ENCODE assay signal across 8 cellular contexts in genomic region chr10:9209105-9209798, GRCh38.
A peak's percentile ranks its signal among the peaks of the same experiment; 100 is the strongest.
DNase-seq lines count a peak whose midpoint lies in the region; ATAC-seq and TF ChIP-seq lines count a peak whose summit lies in the region.

No MANE protein-coding gene starts in this region.

- no peaks in the 10 kb centered on the region for H3K36me3 Mint-ChIP-seq in activated CD8-positive, alpha-beta T cell treated with anti-CD3 and anti-CD28 coated beads for 36 hours (ENCODE audit: low read depth)
- no peaks in the 10 kb centered on the region for H3K36me3 Mint-ChIP-seq in memory B cell

- CTCF ChIA-PET in activated CD8-positive, alpha-beta T cell treated with anti-CD3 and anti-CD28 coated beads for 36 hours (lab: Charles Lee): interaction anchor here (0.6 to 3.1 kb wide), 32 partner anchors 9 to 890 kb away, joined by 3 to 9 read pairs (median 4); no protein-coding TSS in a partner anchor

- H3K27ac Mint-ChIP-seq in activated CD8-positive, alpha-beta T cell treated with anti-CD3 and anti-CD28 coated beads for 36 hours: peak overlapping the region; percentile 52
- H3K27ac Mint-ChIP-seq in memory B cell: no peak overlapping the region

- DNase-seq in NCI-H1436 (lab: John Stamatoyannopoulos, UW): peak; percentile 17
- no peak for DNase-seq in NCI-H1436 treated with DMSO at 0.1 percent for 48 hours (lab: John Stamatoyannopoulos, UW)
- peak; percentile 3 for DNase-seq in NCI-H1694 treated with DMSO at 0.1 percent for 48 hours (lab: John Stamatoyannopoulos, UW)
- peak; percentile 86 for DNase-seq in activated CD8-positive, alpha-beta T cell treated with anti-CD3 and anti-CD28 coated beads for 36 hours
- peak; percentile 55 for DNase-seq in effector CD8-positive, alpha-beta T cell (lab: John Stamatoyannopoulos, UW)
- DNase-seq in memory B cell (ENCODE audit: low spot score in 2 of 2): peak; percentile 34 to 62
- peak; percentile 73 for DNase-seq in stimulated activated CD8-positive, alpha-beta memory T cell treated with anti-CD3 and anti-CD28 coated beads, Interleukin-15, amount 100 ng/mL, for 1 hour (ENCODE audit: low read depth)

- intact Hi-C loops in activated CD8-positive, alpha-beta T cell treated with anti-CD3 and anti-CD28 coated beads for 36 hours (cut with micrococcal nuclease): loop anchor here (5.0 to 10.0 kb wide), 3 partner anchors 114 to 1337 kb away; no protein-coding TSS in a partner anchor

- H3K27me3 Mint-ChIP-seq in activated CD8-positive, alpha-beta T cell treated with anti-CD3 and anti-CD28 coated beads for 36 hours: peaks cover 12% of the 10 kb centered on the region
- no peaks in the 10 kb centered on the region for H3K27me3 Mint-ChIP-seq in memory B cell

- no peaks in the 10 kb centered on the region for H3K9me3 Mint-ChIP-seq in activated CD8-positive, alpha-beta T cell treated with anti-CD3 and anti-CD28 coated beads for 36 hours
- H3K9me3 Mint-ChIP-seq in memory B cell: no peaks in the 10 kb centered on the region

- no peak overlapping the region for H3K4me3 Mint-ChIP-seq in activated CD8-positive, alpha-beta T cell treated with anti-CD3 and anti-CD28 coated beads for 36 hours
- no peak overlapping the region for H3K4me3 Mint-ChIP-seq in memory B cell

- ATAC-seq in HG02588 (IDR thresholded peaks at IDR 0.05; ENCODE audit: unreplicated experiment): peak; percentile 57
- ATAC-seq in activated CD8-positive, alpha-beta T cell treated with anti-CD3 and anti-CD28 coated beads for 36 hours: peak; percentile 87
- no peak for ATAC-seq in memory B cell (ENCODE audit: low read depth)

- POLR2A ChIA-PET in activated CD8-positive, alpha-beta T cell treated with anti-CD3 and anti-CD28 coated beads for 36 hours (lab: Charles Lee): no interaction called here

- peak; percentile 94 for TF ChIP-seq CTCF in activated CD8-positive, alpha-beta T cell treated with anti-CD3 and anti-CD28 coated beads for 36 hours (IDR thresholded peaks at IDR 0.05)

- H3K4me1 Mint-ChIP-seq in activated CD8-positive, alpha-beta T cell treated with anti-CD3 and anti-CD28 coated beads for 36 hours (ENCODE audit: low read depth): peaks cover 10% of the 10 kb centered on the region
- no peaks in the 10 kb centered on the region for H3K4me1 Mint-ChIP-seq in memory B cell
